ENCODE assay signal across 1 cellular context in the genomic region with DNA sequence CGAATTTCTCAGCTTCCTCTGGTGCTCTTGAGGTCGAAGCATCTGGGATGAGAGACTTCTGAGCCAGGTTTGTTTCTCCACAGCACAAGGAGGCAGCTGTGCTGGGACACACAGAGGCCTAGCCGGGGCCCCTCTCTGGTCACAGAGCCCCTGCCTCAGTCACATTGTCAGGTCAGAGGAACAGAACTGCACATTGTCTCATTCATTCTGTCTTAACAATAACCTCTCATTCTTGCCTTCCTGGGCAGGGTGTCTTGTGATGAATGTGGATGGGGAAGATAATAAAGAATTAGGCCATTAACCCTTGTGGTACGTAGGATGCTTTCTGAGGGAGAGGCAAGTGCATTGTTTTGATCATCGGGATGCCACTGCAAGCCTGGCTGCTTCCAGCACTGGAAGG.
TF ChIP-seq lines count a peak whose summit lies in the region.

No MANE protein-coding gene starts in this region.

TF ChIP-seq in SK-N-SH, 30 proteins besides CTCF, POLR2A, EP300 and RAD21 (continued from another document):
- TF ChIP-seq, protein P1, sequence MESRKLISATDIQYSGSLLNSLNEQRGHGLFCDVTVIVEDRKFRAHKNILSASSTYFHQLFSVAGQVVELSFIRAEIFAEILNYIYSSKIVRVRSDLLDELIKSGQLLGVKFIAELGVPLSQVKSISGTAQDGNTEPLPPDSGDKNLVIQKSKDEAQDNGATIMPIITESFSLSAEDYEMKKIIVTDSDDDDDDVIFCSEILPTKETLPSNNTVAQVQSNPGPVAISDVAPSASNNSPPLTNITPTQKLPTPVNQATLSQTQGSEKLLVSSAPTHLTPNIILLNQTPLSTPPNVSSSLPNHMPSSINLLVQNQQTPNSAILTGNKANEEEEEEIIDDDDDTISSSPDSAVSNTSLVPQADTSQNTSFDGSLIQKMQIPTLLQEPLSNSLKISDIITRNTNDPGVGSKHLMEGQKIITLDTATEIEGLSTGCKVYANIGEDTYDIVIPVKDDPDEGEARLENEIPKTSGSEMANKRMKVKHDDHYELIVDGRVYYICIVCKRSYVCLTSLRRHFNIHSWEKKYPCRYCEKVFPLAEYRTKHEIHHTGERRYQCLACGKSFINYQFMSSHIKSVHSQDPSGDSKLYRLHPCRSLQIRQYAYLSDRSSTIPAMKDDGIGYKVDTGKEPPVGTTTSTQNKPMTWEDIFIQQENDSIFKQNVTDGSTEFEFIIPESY (IDR thresholded peaks at IDR 0.05; ENCODE audit: borderline replicate concordance, low read depth): no peak
- TF ChIP-seq, protein P2, sequence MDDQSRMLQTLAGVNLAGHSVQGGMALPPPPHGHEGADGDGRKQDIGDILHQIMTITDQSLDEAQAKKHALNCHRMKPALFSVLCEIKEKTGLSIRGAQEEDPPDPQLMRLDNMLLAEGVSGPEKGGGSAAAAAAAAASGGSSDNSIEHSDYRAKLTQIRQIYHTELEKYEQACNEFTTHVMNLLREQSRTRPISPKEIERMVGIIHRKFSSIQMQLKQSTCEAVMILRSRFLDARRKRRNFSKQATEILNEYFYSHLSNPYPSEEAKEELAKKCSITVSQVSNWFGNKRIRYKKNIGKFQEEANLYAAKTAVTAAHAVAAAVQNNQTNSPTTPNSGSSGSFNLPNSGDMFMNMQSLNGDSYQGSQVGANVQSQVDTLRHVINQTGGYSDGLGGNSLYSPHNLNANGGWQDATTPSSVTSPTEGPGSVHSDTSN (IDR thresholded peaks at IDR 0.05): no peak
- TF ChIP-seq SIN3A (IDR thresholded peaks at IDR 0.05; ENCODE audit: borderline replicate concordance, low read depth, low read length) (no peak), MXI1 (IDR thresholded peaks at IDR 0.05; ENCODE audit: low read depth, low read length) (no peak), YY1 (IDR thresholded peaks at IDR 0.05; ENCODE audit: low read depth) (no peak), MEF2A (IDR thresholded peaks at IDR 0.05; ENCODE audit: borderline replicate concordance, low read depth) (no peak), JUND (IDR thresholded peaks at IDR 0.05) (no peak), FOSL2 (IDR thresholded peaks at IDR 0.05; ENCODE audit: borderline replicate concordance, low read depth) (no peak), SMC3 (IDR thresholded peaks at IDR 0.05; ENCODE audit: low read depth, low read length) (no peak)
- TF ChIP-seq, protein P3, sequence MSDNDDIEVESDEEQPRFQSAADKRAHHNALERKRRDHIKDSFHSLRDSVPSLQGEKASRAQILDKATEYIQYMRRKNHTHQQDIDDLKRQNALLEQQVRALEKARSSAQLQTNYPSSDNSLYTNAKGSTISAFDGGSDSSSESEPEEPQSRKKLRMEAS (IDR thresholded peaks at IDR 0.05; ENCODE audit: low read depth): no peak
- TF ChIP-seq, protein P4, sequence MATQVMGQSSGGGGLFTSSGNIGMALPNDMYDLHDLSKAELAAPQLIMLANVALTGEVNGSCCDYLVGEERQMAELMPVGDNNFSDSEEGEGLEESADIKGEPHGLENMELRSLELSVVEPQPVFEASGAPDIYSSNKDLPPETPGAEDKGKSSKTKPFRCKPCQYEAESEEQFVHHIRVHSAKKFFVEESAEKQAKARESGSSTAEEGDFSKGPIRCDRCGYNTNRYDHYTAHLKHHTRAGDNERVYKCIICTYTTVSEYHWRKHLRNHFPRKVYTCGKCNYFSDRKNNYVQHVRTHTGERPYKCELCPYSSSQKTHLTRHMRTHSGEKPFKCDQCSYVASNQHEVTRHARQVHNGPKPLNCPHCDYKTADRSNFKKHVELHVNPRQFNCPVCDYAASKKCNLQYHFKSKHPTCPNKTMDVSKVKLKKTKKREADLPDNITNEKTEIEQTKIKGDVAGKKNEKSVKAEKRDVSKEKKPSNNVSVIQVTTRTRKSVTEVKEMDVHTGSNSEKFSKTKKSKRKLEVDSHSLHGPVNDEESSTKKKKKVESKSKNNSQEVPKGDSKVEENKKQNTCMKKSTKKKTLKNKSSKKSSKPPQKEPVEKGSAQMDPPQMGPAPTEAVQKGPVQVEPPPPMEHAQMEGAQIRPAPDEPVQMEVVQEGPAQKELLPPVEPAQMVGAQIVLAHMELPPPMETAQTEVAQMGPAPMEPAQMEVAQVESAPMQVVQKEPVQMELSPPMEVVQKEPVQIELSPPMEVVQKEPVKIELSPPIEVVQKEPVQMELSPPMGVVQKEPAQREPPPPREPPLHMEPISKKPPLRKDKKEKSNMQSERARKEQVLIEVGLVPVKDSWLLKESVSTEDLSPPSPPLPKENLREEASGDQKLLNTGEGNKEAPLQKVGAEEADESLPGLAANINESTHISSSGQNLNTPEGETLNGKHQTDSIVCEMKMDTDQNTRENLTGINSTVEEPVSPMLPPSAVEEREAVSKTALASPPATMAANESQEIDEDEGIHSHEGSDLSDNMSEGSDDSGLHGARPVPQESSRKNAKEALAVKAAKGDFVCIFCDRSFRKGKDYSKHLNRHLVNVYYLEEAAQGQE (IDR thresholded peaks at IDR 0.05; ENCODE audit: low read depth, low read length): no peak
